14 cellular contexts compared by ENCODE assay signal in genomic region chr2:61367177-61367576, GRCh38.
DNase-seq lines count a peak whose midpoint lies in the region; ATAC-seq, FAIRE-seq and TF ChIP-seq lines count a peak whose summit lies in the region.
"Had no signal": no experiment of that assay in that cellular context is flagged by ENCODE, and none has a peak within 500 bp of the region (broad histone marks: within the 10 kb centered on the region; RNA-seq: fewer than 3 reads in every experiment).

No MANE protein-coding gene starts in this region.

- peaks cover 5% of the 10 kb centered on the region; the same call in 1 of the 2 replicates for H3K36me3 ChIP-seq in GM23338 (ENCODE audit: insufficient read depth)

- H3K27ac ChIP-seq in A549 (no peak overlapping the region), GM23338 (ENCODE audit: low read depth) (no peak overlapping the region; the same call in 1 of the 2 replicates)

- H3K27ac Mint-ChIP-seq in activated CD4-positive, alpha-beta T cell treated with anti-CD3 and anti-CD28 coated beads for 36 hours, result peak overlapping the region; percentile 22
- no peak overlapping the region for H3K27ac Mint-ChIP-seq in GM23338
- H3K27ac Mint-ChIP-seq in central memory CD8-positive, alpha-beta T cell (ENCODE audit: low read depth), result peak overlapping the region; percentile 85
- H3K27ac Mint-ChIP-seq: CD8-positive, alpha-beta T cell had no signal

- peaks cover 40% of the 10 kb centered on the region for H3K79me2 ChIP-seq in GM23338 (replicated peaks; ENCODE audit: insufficient read depth)

- no peak for TF ChIP-seq POLR2A in A549 (IDR thresholded peaks at IDR 0.05; ENCODE audit: low read length)

- ATAC-seq in activated CD4-positive, alpha-beta T cell treated with anti-CD3 and anti-CD28 coated beads for 36 hours, result no peak
- peak; percentile 33 to 51; a peak in 2 of 6 replicates for ATAC-seq in A549
- peak; percentile 34; the same call in 2 of the 3 replicates for ATAC-seq in GM23338
- ATAC-seq in central memory CD8-positive, alpha-beta T cell (replicated peaks; ENCODE audit: extremely low read depth, poor library complexity, severe bottlenecking), result no peak
- ATAC-seq: CD8-positive, alpha-beta T cell had no signal

- TF ChIP-seq EP300 in A549 (IDR thresholded peaks at IDR 0.05), result no peak

- 85% methylated on average over 12 of the region's 12 CpGs for WGBS in A549 (ENCODE audit: missing lambda C conversion rate)

- no peaks in the 10 kb centered on the region for H3F3A ChIP-seq in GM23338 (replicated peaks; ENCODE audit: low read depth)

- H3K9me3 ChIP-seq in A549, result no peaks in the 10 kb centered on the region

- no peak for TF ChIP-seq CTCF in A549 (IDR thresholded peaks at IDR 0.05)
- TF ChIP-seq CTCF in GM23338 (conservative IDR thresholded peaks at IDR 0.05; ENCODE audit: low read depth in 2 of 2), result no peak
- TF ChIP-seq CTCF in D721Med (IDR thresholded peaks at IDR 0.05; ENCODE audit: insufficient read depth, missing control alignments), result no peak

- DNase-seq in activated CD4-positive, alpha-beta T cell treated with anti-CD3 and anti-CD28 coated beads for 36 hours, result no peak
- no peak for DNase-seq in activated CD4-positive, alpha-beta T cell treated with anti-CD3 and anti-CD28 coated beads, Interleukin-2, amount 50 U/mL, for 4 hours
- DNase-seq in A549 (ENCODE audit: low read depth in 1 of 2, low spot score in 1 of 2) (no peak), GM23338 (ENCODE audit: low spot score) (no peak), D721Med (ENCODE audit: insufficient read length, low spot score) (no peak)
- no peak for DNase-seq in central memory CD8-positive, alpha-beta T cell (ENCODE audit: low spot score in 2 of 2)
- DNase-seq: CD8-positive, alpha-beta T cell; COR-L47; DND-41; GDM1; GOT3; H9 had no signal

- TF ChIP-seq RAD21 in A549 (conservative IDR thresholded peaks at IDR 0.05 in 1 of 2, IDR thresholded peaks at IDR 0.05 in 1 of 2), result no peak

- CTCF ChIA-PET in activated CD4-positive, alpha-beta T cell treated with anti-CD3 and anti-CD28 coated beads for 36 hours (lab: Charles Lee), result interaction anchor here (0.5 kb wide), 1 partner anchor 258 kb away, joined by 4 read pairs; no protein-coding TSS in a partner anchor
- CTCF ChIA-PET in A549 (lab: Yijun Ruan, JAX), result no interaction called here

- H3K27me3 Mint-ChIP-seq in activated CD4-positive, alpha-beta T cell treated with anti-CD3 and anti-CD28 coated beads for 36 hours, result no peaks in the 10 kb centered on the region
- peaks cover 6% of the 10 kb centered on the region for H3K27me3 Mint-ChIP-seq in GM23338 (ENCODE audit: insufficient read depth, low read depth, poor library complexity)
- no peaks in the 10 kb centered on the region for H3K27me3 Mint-ChIP-seq in central memory CD8-positive, alpha-beta T cell

- no peak overlapping the region for H3K4me3 Mint-ChIP-seq in activated CD4-positive, alpha-beta T cell treated with anti-CD3 and anti-CD28 coated beads for 36 hours
- no peak overlapping the region for H3K4me3 Mint-ChIP-seq in GM23338
- no peak overlapping the region for H3K4me3 Mint-ChIP-seq in central memory CD8-positive, alpha-beta T cell
- H3K4me3 Mint-ChIP-seq: CD14-positive monocyte; CD8-positive, alpha-beta T cell; H9 had no signal

- no peak overlapping the region for H3K4me3 ChIP-seq in A549
- no peak overlapping the region for H3K4me3 ChIP-seq in GM23338

- H3K9me2 ChIP-seq in GM23338 (ENCODE audit: insufficient read depth), result no peaks in the 10 kb centered on the region

- intact Hi-C loops in activated CD4-positive, alpha-beta T cell treated with anti-CD3 and anti-CD28 coated beads for 36 hours (cut with DNase I, micrococcal nuclease), result no loop called here

- H3K4me1 ChIP-seq in A549 (no peaks in the 10 kb centered on the region), GM23338 (ENCODE audit: insufficient read depth) (no peaks in the 10 kb centered on the region)

- peaks cover 49% of the 10 kb centered on the region for H3K36me3 Mint-ChIP-seq in activated CD4-positive, alpha-beta T cell treated with anti-CD3 and anti-CD28 coated beads for 36 hours (ENCODE audit: low read depth)
- peaks cover 46% of the 10 kb centered on the region for H3K36me3 Mint-ChIP-seq in GM23338 (ENCODE audit: low read depth)
- peaks cover 27% of the 10 kb centered on the region for H3K36me3 Mint-ChIP-seq in central memory CD8-positive, alpha-beta T cell (ENCODE audit: insufficient read depth)

- no peaks in the 10 kb centered on the region for H3K9me3 Mint-ChIP-seq in activated CD4-positive, alpha-beta T cell treated with anti-CD3 and anti-CD28 coated beads for 36 hours (ENCODE audit: low read depth)
- H3K9me3 Mint-ChIP-seq in GM23338, result no peaks in the 10 kb centered on the region
- H3K9me3 Mint-ChIP-seq in central memory CD8-positive, alpha-beta T cell, result no peaks in the 10 kb centered on the region
- H3K9me3 Mint-ChIP-seq: CD8-positive, alpha-beta T cell; H9 had no signal

- H4K20me1 ChIP-seq in GM23338 (replicated peaks; ENCODE audit: insufficient read depth), result 0 out of 2 replicates have a peak, but pooled peaks cover 3% of the 10 kb centered on the region

- FAIRE-seq in A549 (lab: Jason Lieb, UNC), result no peak
- no peak for FAIRE-seq in D721Med (lab: Jason Lieb, UNC)
- FAIRE-seq: GM12892 had no signal

- no peak overlapping the region for H2AFZ ChIP-seq in GM23338

- H3K4me2 ChIP-seq in A549 (no peak overlapping the region), GM23338 (no peak overlapping the region)

- H3K4me1 Mint-ChIP-seq in activated CD4-positive, alpha-beta T cell treated with anti-CD3 and anti-CD28 coated beads for 36 hours, result peaks cover 42% of the 10 kb centered on the region
- H3K4me1 Mint-ChIP-seq in GM23338, result no peaks in the 10 kb centered on the region
- H3K4me1 Mint-ChIP-seq in central memory CD8-positive, alpha-beta T cell, result peaks cover 59% of the 10 kb centered on the region
- H3K4me1 Mint-ChIP-seq: H9 had no signal

- no peaks in the 10 kb centered on the region for H3K27me3 ChIP-seq in GM23338 (ENCODE audit: insufficient read depth)

- POLR2A ChIA-PET in activated CD4-positive, alpha-beta T cell treated with anti-CD3 and anti-CD28 coated beads for 36 hours (lab: Charles Lee), result no interaction called here
- POLR2A ChIA-PET in A549 (lab: Yijun Ruan, JAX), result no interaction called here

TF ChIP-seq in A549, 52 proteins besides CTCF, POLR2A, EP300 and RAD21 (continues in another document):
- TF ChIP-seq HMGXB4 (CRISPR knock-in tag; IDR thresholded peaks at IDR 0.05; ENCODE audit: borderline replicate concordance) (no peak), ESRRA (IDR thresholded peaks at IDR 0.05; ENCODE audit: borderline replicate concordance, low read length) (no peak), NR3C1 (IDR thresholded peaks at IDR 0.05) (no peak)

TF ChIP-seq in GM23338, 12 proteins besides CTCF, POLR2A, EP300 and RAD21 (continues in another document):
- no peak for TF ChIP-seq CREB1 (CRISPR knock-in tag; IDR thresholded peaks at IDR 0.05; ENCODE audit: low read depth)
- no peak for TF ChIP-seq EZH2phosphoT487 (IDR thresholded peaks at IDR 0.05; ENCODE audit: unreplicated experiment)
- no peak for TF ChIP-seq REST (IDR thresholded peaks at IDR 0.05; ENCODE audit: unreplicated experiment)
- TF ChIP-seq POLR2AphosphoS5 (IDR thresholded peaks at IDR 0.05; ENCODE audit: low read depth), result no peak
- no peak for TF ChIP-seq NANOG (IDR thresholded peaks at IDR 0.05; ENCODE audit: borderline replicate concordance)
- no peak for TF ChIP-seq STAT1 (IDR thresholded peaks at IDR 0.05; ENCODE audit: unreplicated experiment)
- no peak for TF ChIP-seq ZNF331 (CRISPR knock-in tag; IDR thresholded peaks at IDR 0.05; ENCODE audit: low read depth)
- TF ChIP-seq ZNF114 (CRISPR knock-in tag; IDR thresholded peaks at IDR 0.05), result no peak
- no peak for TF ChIP-seq JUNB (IDR thresholded peaks at IDR 0.05; ENCODE audit: unreplicated experiment)

Comparison
In these comparisons a context has a peak if more than half of its experiments do, and no peak if none do; other contexts are left out.
1. ATAC-seq: peak in A549 (2 of 2) and GM23338 (single experiment); none in activated CD4-positive, alpha-beta T cell treated with anti-CD3 and anti-CD28 coated beads for 36 hours (single experiment) and central memory CD8-positive, alpha-beta T cell (single experiment).